Comparison of ENCODE assay signal across 13 cellular contexts in the genomic region with DNA sequence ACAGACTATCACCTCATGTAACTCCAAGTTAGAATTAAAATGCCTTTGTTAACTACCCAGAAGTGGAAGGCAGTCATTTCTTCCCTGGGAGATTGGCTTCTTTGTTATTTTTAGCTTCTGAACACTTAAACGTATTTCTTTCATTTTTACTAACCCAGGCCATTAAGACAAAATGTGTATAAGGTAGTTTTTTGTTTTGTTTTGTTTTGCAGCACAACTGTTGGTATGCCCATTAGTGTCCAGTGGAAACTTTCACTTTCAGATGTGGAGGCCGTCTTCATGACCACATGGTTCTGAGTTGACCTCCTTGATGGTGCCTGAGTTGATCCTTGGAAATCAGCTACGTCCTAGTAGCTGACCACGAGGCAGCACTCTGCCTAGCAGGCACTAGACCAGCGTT.
A peak's percentile ranks its signal among the peaks of the same experiment; 100 is the strongest.
DNase-seq lines count a peak whose midpoint lies in the region; ATAC-seq and TF ChIP-seq lines count a peak whose summit lies in the region.
"Had no signal": no experiment of that assay in that cellular context is flagged by ENCODE, and none has a peak within 500 bp of the region (broad histone marks: within the 10 kb centered on the region; RNA-seq: fewer than 3 reads in every experiment).

No MANE protein-coding gene starts in this region.

- peak overlapping the region; percentile 85 for H3K27ac ChIP-seq in VCaP

- peak; percentile 30 for ATAC-seq in GM19043 (IDR thresholded peaks at IDR 0.05; ENCODE audit: low read depth, unreplicated experiment)
- ATAC-seq in HG02938 (IDR thresholded peaks at IDR 0.05; ENCODE audit: unreplicated experiment) = peak; percentile 62
- ATAC-seq: K562 had no signal

- TF ChIP-seq CTCF in VCaP (conservative IDR thresholded peaks at IDR 0.05) = no peak

- DNase-seq in Daoy (ENCODE audit: low read depth) (peak; percentile 3), GM03348 (ENCODE audit: low spot score) (no peak), UCSD-AML1 (lab: John Stamatoyannopoulos, UW; ENCODE audit: unreplicated experiment) (no peak), SIG-M5 treated with dmso at 0.1 percent for 504 hours (lab: John Stamatoyannopoulos, UW; ENCODE audit: unreplicated experiment) (no peak), OCI-M2 (lab: John Stamatoyannopoulos, UW; ENCODE audit: unreplicated experiment) (no peak)
- DNase-seq: activated CD4-positive, alpha-beta T cell treated with anti-CD3 and anti-CD28 coated beads for 1 hour; dermis blood vessel endothelial cell; GOT3; NCI-H2029 had no signal
